In the genomic region with DNA sequence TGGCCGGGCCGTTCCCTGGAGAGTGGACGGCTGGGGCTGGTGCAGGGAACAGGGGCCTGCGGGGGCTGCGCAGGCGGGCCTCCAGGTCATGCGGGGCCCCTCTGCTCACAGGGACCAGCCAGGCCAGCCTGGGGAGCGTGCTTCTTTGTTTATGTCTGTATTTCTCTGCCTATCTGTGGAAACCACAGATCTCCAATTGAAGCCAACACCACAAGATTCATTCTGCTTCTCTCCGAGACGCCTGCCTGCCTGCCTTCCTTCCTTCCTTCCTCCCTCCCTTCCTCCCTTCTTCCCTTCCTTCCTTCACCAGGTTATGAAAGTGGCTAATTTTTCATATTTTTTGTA, we compare ENCODE assay signal across 1 cellular context.
TF ChIP-seq lines count a peak whose summit lies in the region.

No MANE protein-coding gene starts in this region.

TF ChIP-seq in H1, 55 proteins besides CTCF, POLR2A, EP300 and RAD21:
- no peak for TF ChIP-seq RNF2 (IDR thresholded peaks at IDR 0.05; ENCODE audit: borderline replicate concordance, low read depth, low read length, missing control alignments, poor library complexity, severe bottlenecking)
- no peak for TF ChIP-seq NANOG (IDR thresholded peaks at IDR 0.05; ENCODE audit: insufficient read depth, low read depth, low read length, poor library complexity, severe bottlenecking)
- no peak for TF ChIP-seq KDM5A (IDR thresholded peaks at IDR 0.05; ENCODE audit: low read length)
- TF ChIP-seq, protein P1, sequence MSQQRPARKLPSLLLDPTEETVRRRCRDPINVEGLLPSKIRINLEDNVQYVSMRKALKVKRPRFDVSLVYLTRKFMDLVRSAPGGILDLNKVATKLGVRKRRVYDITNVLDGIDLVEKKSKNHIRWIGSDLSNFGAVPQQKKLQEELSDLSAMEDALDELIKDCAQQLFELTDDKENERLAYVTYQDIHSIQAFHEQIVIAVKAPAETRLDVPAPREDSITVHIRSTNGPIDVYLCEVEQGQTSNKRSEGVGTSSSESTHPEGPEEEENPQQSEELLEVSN (IDR thresholded peaks at IDR 0.05) = no peak
- TF ChIP-seq JUND (IDR thresholded peaks at IDR 0.05; ENCODE audit: low read length) = no peak
- no peak for TF ChIP-seq SP2 (IDR thresholded peaks at IDR 0.05; ENCODE audit: low read length)
- no peak for TF ChIP-seq NRF1 (IDR thresholded peaks at IDR 0.05; ENCODE audit: low read depth, low read length)
- no peak for TF ChIP-seq SIN3A (conservative IDR thresholded peaks at IDR 0.05 in 1 of 2, IDR thresholded peaks at IDR 0.05 in 1 of 2; ENCODE audit: low read depth in 1 of 2, low read length in 2 of 2)
- TF ChIP-seq, protein P2, sequence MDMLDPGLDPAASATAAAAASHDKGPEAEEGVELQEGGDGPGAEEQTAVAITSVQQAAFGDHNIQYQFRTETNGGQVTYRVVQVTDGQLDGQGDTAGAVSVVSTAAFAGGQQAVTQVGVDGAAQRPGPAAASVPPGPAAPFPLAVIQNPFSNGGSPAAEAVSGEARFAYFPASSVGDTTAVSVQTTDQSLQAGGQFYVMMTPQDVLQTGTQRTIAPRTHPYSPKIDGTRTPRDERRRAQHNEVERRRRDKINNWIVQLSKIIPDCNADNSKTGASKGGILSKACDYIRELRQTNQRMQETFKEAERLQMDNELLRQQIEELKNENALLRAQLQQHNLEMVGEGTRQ (IDR thresholded peaks at IDR 0.05; ENCODE audit: low read length) = no peak
- no peak for TF ChIP-seq FOSL1 (IDR thresholded peaks at IDR 0.05; ENCODE audit: insufficient read depth, low read depth, low read length)
- no peak for TF ChIP-seq CREB1 (IDR thresholded peaks at IDR 0.05)
- TF ChIP-seq GABPA (IDR thresholded peaks at IDR 0.05; ENCODE audit: borderline replicate concordance, insufficient read depth, low read length) = no peak
